12 cellular contexts compared by ENCODE assay signal in genomic region chr3:105355355-105356063, GRCh38. TPM values are rescaled to one million over a fixed set of nuclear protein-coding genes. Genes with fewer than 3 reads are reported as not detected.
DNase-seq lines count a peak whose midpoint lies in the region; ATAC-seq, FAIRE-seq and TF ChIP-seq lines count a peak whose summit lies in the region.
"Had no signal": no experiment of that assay in that cellular context is flagged by ENCODE, and none has a peak within 500 bp of the region (broad histone marks: within the 10 kb centered on the region; RNA-seq: fewer than 3 reads in every experiment).

No MANE protein-coding gene starts in this region.

- no peak overlapping the region for H3K4me3 ChIP-seq in NB4 (ENCODE audit: low read depth, low read length)
- no peak overlapping the region for H3K4me3 ChIP-seq in Karpas-422 (ENCODE audit: low read length)

- peak; percentile 28 for ATAC-seq in central memory CD8-positive, alpha-beta T cell (replicated peaks; ENCODE audit: extremely low read depth, poor library complexity, severe bottlenecking)
- ATAC-seq in GM18907 (IDR thresholded peaks at IDR 0.05; ENCODE audit: unreplicated experiment) = no peak

- H3K4me1 Mint-ChIP-seq in central memory CD8-positive, alpha-beta T cell = no peaks in the 10 kb centered on the region

- H3K9ac ChIP-seq in Karpas-422 (ENCODE audit: low read length) = no peak overlapping the region

- TF ChIP-seq CTCF in NB4 (IDR thresholded peaks at IDR 0.05; ENCODE audit: low read depth, low read length) = no peak

- H2AFZ ChIP-seq in Karpas-422 (ENCODE audit: low read length) = no peak overlapping the region

- H3K27ac Mint-ChIP-seq in central memory CD8-positive, alpha-beta T cell (ENCODE audit: low read depth) = no peak overlapping the region
- H3K27ac Mint-ChIP-seq: activated T-helper 2 cell treated with anti-CD3 and anti-CD28 coated beads, Interferon-gamma antibody, Interleukin-2, Interleukin-4, amounts not matched to agents 10 μg/mL and 5 μg/mL and 100 μg/mL, durations not matched to agents 14 hours and 24 hours and 36 hours; naive thymus-derived CD8-positive, alpha-beta T cell had no signal

- no peaks in the 10 kb centered on the region for H3K9me3 Mint-ChIP-seq in central memory CD8-positive, alpha-beta T cell
- H3K9me3 Mint-ChIP-seq: activated T-helper 2 cell treated with anti-CD3 and anti-CD28 coated beads, Interferon-gamma antibody, Interleukin-2, Interleukin-4, amounts not matched to agents 10 μg/mL and 5 μg/mL and 100 μg/mL, durations not matched to agents 14 hours and 24 hours and 36 hours; naive thymus-derived CD8-positive, alpha-beta T cell had no signal

- H3K27ac ChIP-seq in Karpas-422 (ENCODE audit: low read length) = no peak overlapping the region

- no peaks in the 10 kb centered on the region for H4K20me1 ChIP-seq in Karpas-422 (ENCODE audit: insufficient read depth, low read depth, low read length)

- no peaks in the 10 kb centered on the region for H3K36me3 Mint-ChIP-seq in central memory CD8-positive, alpha-beta T cell (ENCODE audit: insufficient read depth)

- H3K27me3 Mint-ChIP-seq in central memory CD8-positive, alpha-beta T cell = peaks cover 48% of the 10 kb centered on the region

- H3K4me2 ChIP-seq in Karpas-422 (ENCODE audit: low read depth, low read length, poor library complexity, severe bottlenecking) = no peak overlapping the region

- DNase-seq in Daoy (ENCODE audit: low read depth) = peak; percentile 80
- peak; percentile 57 for DNase-seq in NB4 (ENCODE audit: low read depth)
- DNase-seq in central memory CD8-positive, alpha-beta T cell (ENCODE audit: low spot score in 2 of 2) = no peak
- peak; percentile 44 for DNase-seq in non-pigmented ciliary epithelial cell (ENCODE audit: low read depth)
- DNase-seq in GM19239 (ENCODE audit: insufficient read length, low spot score) = no peak
- DNase-seq in Karpas-422 = no peak
- no peak for DNase-seq in NAMALWA (ENCODE audit: low spot score)
- DNase-seq: KG1; naive thymus-derived CD8-positive, alpha-beta T cell; stimulated activated CD4-positive, alpha-beta T cell treated with anti-CD3 and anti-CD28 coated beads, Interleukin-15, amount 100 ng/mL, for 24 hours had no signal

- H3K9me2 ChIP-seq in Karpas-422 (replicated peaks; ENCODE audit: insufficient read depth, low read length) = no peaks in the 10 kb centered on the region

- no peak for TF ChIP-seq POLR2A in NB4 (IDR thresholded peaks at IDR 0.05; ENCODE audit: extremely low read depth, insufficient read length)

- no peaks in the 10 kb centered on the region for H3K27me3 ChIP-seq in Karpas-422 (ENCODE audit: low read length)

- H3K79me2 ChIP-seq in Karpas-422 (ENCODE audit: low read length) = no peaks in the 10 kb centered on the region

- no peaks in the 10 kb centered on the region for H3K4me1 ChIP-seq in Karpas-422 (ENCODE audit: low read length)

- no peaks in the 10 kb centered on the region for H3K9me3 ChIP-seq in Karpas-422 (ENCODE audit: low read length)

- H3K4me3 Mint-ChIP-seq in central memory CD8-positive, alpha-beta T cell = no peak overlapping the region

- H3K36me3 ChIP-seq in Karpas-422 (ENCODE audit: insufficient read depth, low read length) = no peaks in the 10 kb centered on the region

- FAIRE-seq in GM19239 (lab: Jason Lieb, UNC) = no peak

RNA-seq across cellular contexts. Expression of gene ALCAM, which starts 11.2 kb away (rescaled TPM):
- 94.2 and 102 TPM in 2 replicates for total RNA-seq in Daoy (2014; rRNA removed; shearing (Covaris generic))
- total RNA-seq in Karpas-422 (2014; rRNA removed; shearing (Covaris generic); ENCODE audit: low replicate concordance) = 5.8 and 16.4 TPM in 2 replicates

Comparison
In these comparisons a context has a peak if more than half of its experiments do, and no peak if none do; other contexts are left out.
1. DNase-seq: peak in Daoy (single experiment), NB4 (single experiment) and non-pigmented ciliary epithelial cell (single experiment); none in central memory CD8-positive, alpha-beta T cell (0 of 2), GM19239 (single experiment), Karpas-422 (single experiment) and NAMALWA (single experiment).